Comparison of ENCODE assay signal across 30 cellular contexts in genomic region chr2:62741954-62742722, GRCh38. TPM values are rescaled to one million over a fixed set of nuclear protein-coding genes. Genes with fewer than 3 reads are reported as not detected.
DNase-seq lines count a peak whose midpoint lies in the region; ATAC-seq, FAIRE-seq and TF ChIP-seq lines count a peak whose summit lies in the region.
"Had no signal": no experiment of that assay in that cellular context is flagged by ENCODE, and none has a peak within 500 bp of the region (broad histone marks: within the 10 kb centered on the region; RNA-seq: fewer than 3 reads in every experiment).

No MANE protein-coding gene starts in this region.

- no peak overlapping the region for H3K4me2 ChIP-seq in GM12878 (ENCODE audit: control insufficient read depth, insufficient read depth)

- peak overlapping the region; percentile 20 for H3K27ac Mint-ChIP-seq in osteocyte (ENCODE audit: unreplicated experiment)
- no peak overlapping the region for H3K27ac Mint-ChIP-seq in endothelial cell (ENCODE audit: unreplicated experiment)
- H3K27ac Mint-ChIP-seq: activated CD8-positive, alpha-beta T cell treated with anti-CD3 and anti-CD28 coated beads for 36 hours; activated naive CD8-positive, alpha-beta T cell treated with anti-CD3 and anti-CD28 coated beads, Interleukin-2, amount 50 U/mL, for 24 hours; naive thymus-derived CD4-positive, alpha-beta T cell had no signal

- no peaks in the 10 kb centered on the region for H4K20me1 ChIP-seq in GM12878 (ENCODE audit: control insufficient read depth, insufficient read depth)

- BruUV-seq in GM12878 (replicated peaks; lab: Mats Ljungman, UMichigan) = no TSS peak

- H3K4me3 ChIP-seq in GM12878 (no peak overlapping the region), kidney (ENCODE audit: low read length in 2 of 2) (no peak overlapping the region)
- H3K4me3 ChIP-seq: left ventricle myocardium inferior, MG63, sigmoid colon, thoracic aorta, vagina had no signal

- CTCF ChIA-PET in GM12878 (lab: Yijun Ruan, JAX) = interaction anchor here (2.0 kb wide), 1 partner anchor 285 kb away, joined by 5 read pairs; no protein-coding TSS in a partner anchor

- peak; percentile 8 for DNase-seq in Daoy (ENCODE audit: low read depth)
- DNase-seq in GM12878 (ENCODE audit: low read depth, low spot score) = no peak
- no peak for DNase-seq in osteocyte (ENCODE audit: extremely low spot score, unreplicated experiment)
- no peak for DNase-seq in putamen (ENCODE audit: low spot score)
- DNase-seq in T-helper 2 cell = no peak
- DNase-seq in kidney = no peak
- DNase-seq in endothelial cell (ENCODE audit: low spot score) = no peak
- DNase-seq: activated CD4-positive, CD25-positive, alpha-beta regulatory T cell treated with anti-CD3 and anti-CD28 coated beads, Interleukin-2, amount 50 U/mL, for 72 hours; activated CD8-positive, alpha-beta T cell treated with anti-CD3 and anti-CD28 coated beads for 36 hours; activated effector memory CD4-positive, alpha-beta T cell treated with anti-CD3 and anti-CD28 coated beads, Interleukin-2, amount 50 U/mL, for 16 hours; activated naive CD8-positive, alpha-beta T cell treated with anti-CD3 and anti-CD28 coated beads, Interleukin-2, amount 50 U/mL, for 24 hours; CD4-positive, CD25-positive, alpha-beta regulatory T cell; effector CD4-positive, alpha-beta T cell; erythroblast; foreskin melanocyte; IMR-90; left ventricle myocardium inferior; MG63; naive thymus-derived CD4-positive, alpha-beta T cell; NCI-H2081; NCI-H774; SHP77; sigmoid colon; stimulated activated CD4-positive, alpha-beta T cell treated with anti-CD3 and anti-CD28 coated beads, Interleukin-15, amount 100 ng/mL, for 24 hours; stimulated activated naive CD8-positive, alpha-beta T cell treated with anti-CD3 and anti-CD28 coated beads, Interleukin-15, Interleukin-2, amounts not matched to agents 100 U/mL and 50 U/mL, for 24 hours had no signal

- H3K4me3 Mint-ChIP-seq in osteocyte (ENCODE audit: unreplicated experiment) (no peak overlapping the region), endothelial cell (ENCODE audit: unreplicated experiment) (no peak overlapping the region)
- H3K4me3 Mint-ChIP-seq: activated CD8-positive, alpha-beta T cell treated with anti-CD3 and anti-CD28 coated beads for 36 hours; activated naive CD8-positive, alpha-beta T cell treated with anti-CD3 and anti-CD28 coated beads, Interleukin-2, amount 50 U/mL, for 24 hours; CD4-positive, CD25-positive, alpha-beta regulatory T cell; naive thymus-derived CD4-positive, alpha-beta T cell had no signal

- H3K4me1 ChIP-seq in GM12878 (ENCODE audit: control insufficient read depth, insufficient read depth, low read length) (no peaks in the 10 kb centered on the region), kidney (ENCODE audit: control insufficient read depth in 1 of 2, insufficient read depth in 1 of 2, low read depth in 1 of 2, low read length in 2 of 2) (peaks cover 0 to 12% of the 10 kb centered on the region in 2 donors)

- ATAC-seq in GM12878 = peak; percentile 21; the same call in 2 of the 3 replicates
- ATAC-seq: activated CD8-positive, alpha-beta T cell treated with anti-CD3 and anti-CD28 coated beads for 36 hours; activated naive CD8-positive, alpha-beta T cell treated with anti-CD3 and anti-CD28 coated beads, Interleukin-2, amount 50 U/mL, for 24 hours; naive thymus-derived CD4-positive, alpha-beta T cell; stimulated activated naive CD8-positive, alpha-beta T cell treated with anti-CD3 and anti-CD28 coated beads, Interleukin-15, Interleukin-2, amounts not matched to agents 100 U/mL and 50 U/mL, for 24 hours had no signal

- SMC1A ChIA-PET in GM12878 (lab: Charles Lee; ENCODE audit: uncharacterized antibody, unreplicated experiment) = interaction anchor here (1.7 to 2.1 kb wide), 5 partner anchors 14 to 284 kb away, joined by 3 to 14 read pairs (median 5); no protein-coding TSS in a partner anchor

- RAD21 ChIA-PET in GM12878 (lab: Charles Lee; ENCODE audit: unreplicated experiment) = interaction anchor here (1.0 to 1.1 kb wide), 3 partner anchors 35 to 283 kb away, joined by 3 to 6 read pairs (median 3); no protein-coding TSS in a partner anchor

- POLR2A ChIA-PET in GM12878 (lab: Charles Lee) = interaction anchor here (1.4 kb wide), 1 partner anchor 11 kb away, joined by 3 read pairs; no protein-coding TSS in a partner anchor

- no peak for TF ChIP-seq EP300 in Ishikawa (IDR thresholded peaks at IDR 0.05; ENCODE audit: borderline replicate concordance)
- TF ChIP-seq EP300 in GM12878 (IDR thresholded peaks at IDR 0.05; ENCODE audit: borderline replicate concordance in 1 of 2, control insufficient read depth in 1 of 2, low read depth in 2 of 2, low read length in 2 of 2) = no peak

- in situ Hi-C loops in GM12878 (cut with MboI) = no loop called here

- H3K36me3 ChIP-seq in GM12878 (ENCODE audit: control insufficient read depth in 2 of 2, insufficient read depth in 2 of 2, low read length in 1 of 2) (no peaks in the 10 kb centered on the region), kidney (ENCODE audit: control insufficient read depth in 1 of 2, insufficient read depth in 2 of 2, low read length in 2 of 2) (no peaks in the 10 kb centered on the region)
- H3K36me3 ChIP-seq: left ventricle myocardium inferior, MG63, sigmoid colon, thoracic aorta, vagina had no signal

- no peaks in the 10 kb centered on the region for H3K9me3 ChIP-seq in GM12878 (replicated peaks; ENCODE audit: control insufficient read depth, insufficient read depth, low read length)
- H3K9me3 ChIP-seq in kidney (ENCODE audit: control insufficient read depth in 1 of 2, low read length in 2 of 2) = no peaks in the 10 kb centered on the region
- H3K9me3 ChIP-seq: left ventricle myocardium inferior, MG63, sigmoid colon, thoracic aorta, vagina had no signal

- H3K36me3 Mint-ChIP-seq in osteocyte (ENCODE audit: unreplicated experiment) (no peaks in the 10 kb centered on the region), endothelial cell (ENCODE audit: low read depth, unreplicated experiment) (no peaks in the 10 kb centered on the region)
- H3K36me3 Mint-ChIP-seq: CD4-positive, CD25-positive, alpha-beta regulatory T cell had no signal

- peaks cover 4% of the 10 kb centered on the region for H3K79me2 ChIP-seq in GM12878 (ENCODE audit: control insufficient read depth, insufficient read depth, low read length)

- H2AFZ ChIP-seq in GM12878 (ENCODE audit: control insufficient read depth, low read depth, low read length) = no peak overlapping the region

- no peak for FAIRE-seq in GM12878 (lab: Jason Lieb, UNC)
- FAIRE-seq in kidney (lab: Jason Lieb, UNC) = no peak
- FAIRE-seq: H54 had no signal

- H3K4me1 Mint-ChIP-seq in osteocyte (ENCODE audit: unreplicated experiment) = peaks cover 55% of the 10 kb centered on the region
- peaks cover 6% of the 10 kb centered on the region for H3K4me1 Mint-ChIP-seq in endothelial cell (ENCODE audit: unreplicated experiment)

- H3K9me3 Mint-ChIP-seq in osteocyte (ENCODE audit: unreplicated experiment) = no peaks in the 10 kb centered on the region
- H3K9me3 Mint-ChIP-seq in endothelial cell (ENCODE audit: unreplicated experiment) = no peaks in the 10 kb centered on the region
- H3K9me3 Mint-ChIP-seq: activated CD8-positive, alpha-beta T cell treated with anti-CD3 and anti-CD28 coated beads for 36 hours; activated naive CD8-positive, alpha-beta T cell treated with anti-CD3 and anti-CD28 coated beads, Interleukin-2, amount 50 U/mL, for 24 hours; CD4-positive, CD25-positive, alpha-beta regulatory T cell had no signal

- H3K27me3 Mint-ChIP-seq in osteocyte (ENCODE audit: unreplicated experiment) (no peaks in the 10 kb centered on the region), endothelial cell (ENCODE audit: unreplicated experiment) (no peaks in the 10 kb centered on the region)
- H3K27me3 Mint-ChIP-seq: activated CD8-positive, alpha-beta T cell treated with anti-CD3 and anti-CD28 coated beads for 36 hours; activated naive CD8-positive, alpha-beta T cell treated with anti-CD3 and anti-CD28 coated beads, Interleukin-2, amount 50 U/mL, for 24 hours; CD4-positive, CD25-positive, alpha-beta regulatory T cell; naive thymus-derived CD4-positive, alpha-beta T cell had no signal

- TF ChIP-seq RAD21 in Ishikawa (IDR thresholded peaks at IDR 0.05; ENCODE audit: low read depth) = no peak
- TF ChIP-seq RAD21 in GM12878 (IDR thresholded peaks at IDR 0.05; ENCODE audit: insufficient read depth, low read depth, low read length) = no peak

- TF ChIP-seq CTCF in GM12878 (IDR thresholded peaks at IDR 0.05 in 2 of 3, conservative IDR thresholded peaks at IDR 0.05 in 1 of 3; ENCODE audit: control insufficient read depth in 2 of 3, extremely low read depth in 1 of 3, insufficient read depth in 1 of 3, low read depth in 3 of 3, low read length in 3 of 3) = no peak
- TF ChIP-seq CTCF in osteocyte (IDR thresholded peaks at IDR 0.05) = no peak
- TF ChIP-seq CTCF in kidney (IDR thresholded peaks at IDR 0.05; ENCODE audit: borderline replicate concordance, extremely low read depth, insufficient read depth) = no peak
- TF ChIP-seq CTCF in endothelial cell (IDR thresholded peaks at IDR 0.05; ENCODE audit: unreplicated experiment) = no peak

- H3K27ac ChIP-seq in GM12878 (ENCODE audit: control insufficient read depth, insufficient read depth) (no peak overlapping the region), kidney (ENCODE audit: low read depth in 2 of 2, low read length in 2 of 2) (no peak overlapping the region)
- H3K27ac ChIP-seq: HL-60, left ventricle myocardium inferior, thoracic aorta, vagina had no signal

- WGBS in GM12878 (ENCODE audit: insufficient coverage, insufficient replicate concordance, low lambda C conversion rate, missing lambda C conversion rate) = 0% methylated on average over 1 of the region's 1 CpG

- no peak for TF ChIP-seq POLR2A in GM12878 (IDR thresholded peaks at IDR 0.05; ENCODE audit: low read depth, low read length)

- no peaks in the 10 kb centered on the region for H3K27me3 ChIP-seq in GM12878 (replicated peaks in 1 of 2; ENCODE audit: control insufficient read depth in 2 of 2, insufficient read depth in 2 of 2, low read length in 1 of 2)
- H3K27me3 ChIP-seq: MG63, sigmoid colon, vagina had no signal

- intact Hi-C loops in GM12878 (cut with micrococcal nuclease; ENCODE audit: unreplicated experiment) = no loop called here
- intact Hi-C loops in kidney (cut with DNase I) = no loop called here

- no peak overlapping the region for H3K9ac ChIP-seq in GM12878 (ENCODE audit: control insufficient read depth, insufficient read depth, low read length)
- H3K9ac ChIP-seq in kidney (ENCODE audit: low read length in 2 of 2) = no peak overlapping the region

RNA-seq across cellular contexts. Expression of gene EHBP1, which starts 36.6 kb away (rescaled TPM):
- 19.9 and 23.6 TPM in 2 replicates for total RNA-seq in Daoy (2014; rRNA removed; shearing (Covaris generic))
- total RNA-seq in GM12878 (2013; cell fraction: nucleolus; rRNA removed) = 326 and 345 TPM in 2 replicates
- total RNA-seq in GM12878 (2014; rRNA removed) (10.5 and 14.6 TPM in 2 replicates), GM12878 (2014; rRNA removed; fragmentation: Illumina TruSeq; extraction: Trizol) (22.2 and 25.3 TPM in 2 replicates), GM12878 (2021) (22.4 and 25.1 TPM in 2 replicates), osteocyte (41.9 and 46.5 TPM in 2 replicates), kidney (42.7 TPM), endothelial cell (ENCODE audit: unreplicated experiment) (54.4 TPM)
- polyA plus RNA-seq in GM12878 (2011; ENCODE audit: low read depth) = 6.6 TPM
- polyA plus RNA-seq in GM12878 (2011; rRNA removed) (26.1 and 33.7 TPM in 2 replicates), GM12878 (2014; fragmentation: Illumina TruSeq; extraction: Trizol) (18.9 and 25.0 TPM in 2 replicates), GM12878 (2014; fragmentation: Nextera tagmentation; extraction: Ambion mirVana) (1 to 10 TPM; 5.7 to 5.9 TPM), GM12878 (2014; rRNA removed) (13.7 and 14.4 TPM in 2 replicates), GM12878 (2016; fragmentation: Nextera tagmentation; extraction: Ambion mirVana) (10 to 100 TPM; 12.0 to 12.8 TPM), kidney (ENCODE audit: insufficient read depth, low read depth, low replicate concordance) (12.5 TPM)
- polyA plus RNA-seq in GM12878 (2011; cell fraction: cytosol; rRNA removed) = 8.0 and 10.7 TPM in 2 replicates
- 28.8 and 30.4 TPM in 2 replicates for polyA plus RNA-seq in GM12878 (2011; cell fraction: nucleus; rRNA removed)
- polyA plus RNA-seq in GM12878 (2012) = 12.4 and 16.7 TPM in 2 replicates
- 56.1 and 59.0 TPM in 2 replicates for polyA minus RNA-seq in GM12878 (2011; rRNA and poly(A)+ RNA removed)
- 12.6 TPM in 2 replicates for polyA minus RNA-seq in GM12878 (2011; cell fraction: cytosol; rRNA and poly(A)+ RNA removed)
- polyA minus RNA-seq in GM12878 (2011; cell fraction: nucleus; rRNA and poly(A)+ RNA removed) = 64.8 and 88.5 TPM in 2 replicates
